ENCODE assay signal across 38 cellular contexts in genomic region chr4:72948080-72948479, GRCh38.
"Had no signal": no experiment of that assay in that cellular context is flagged by ENCODE, and none has a peak within 500 bp of the region (broad histone marks: within the 10 kb centered on the region; RNA-seq: fewer than 3 reads in every experiment).

No MANE protein-coding gene starts in this region.

- H3K9me3 ChIP-seq: adrenal gland, body of pancreas, esophagus muscularis mucosa, gastroesophageal sphincter had no signal

- H3K36me3 ChIP-seq: adrenal gland, esophagus muscularis mucosa, gastroesophageal sphincter, heart right ventricle had no signal

- H3K4me3 Mint-ChIP-seq: activated B cell treated with CpG ODN at 0.5 μM for 24 hours; activated CD8-positive, alpha-beta T cell treated with anti-CD3 and anti-CD28 coated beads for 36 hours; activated naive CD4-positive, alpha-beta T cell treated with anti-CD3 and anti-CD28 coated beads for 36 hours; activated naive CD4-positive, alpha-beta T cell treated with anti-CD3 and anti-CD28 coated beads, Interleukin-2, amount 50 U/mL, for 24 hours; activated naive CD8-positive, alpha-beta T cell treated with anti-CD3 and anti-CD28 coated beads for 36 hours; activated naive CD8-positive, alpha-beta T cell treated with anti-CD3 and anti-CD28 coated beads, Interleukin-2, amount 50 U/mL, for 24 hours; activated T-helper 1 cell treated with anti-CD3 and anti-CD28 coated beads, Interleukin-12 subunit alpha, Interleukin-12 subunit beta, Interleukin-2, Interleukin-4 antibody, amounts not matched to agents 30 ng/mL and 10 ng/mL and 1 ng/mL, durations not matched to agents 14 hours and 24 hours and 36 hours; dendritic cell treated with granulocyte-macrophage colony-stimulating factor and Interleukin-4, amounts not matched to agents 40 ng/mL and 50 ng/mL, for 4 days; endodermal cell; T-helper 17 cell; T-helper 2 cell treated with Interferon-gamma antibody and Interleukin-4, amounts not matched to agents 5 μg/mL and 100 μg/mL, for 36 hours had no signal

- H3K27me3 ChIP-seq: adrenal gland, body of pancreas, dorsolateral prefrontal cortex, esophagus muscularis mucosa, foreskin keratinocyte, gastroesophageal sphincter, heart right ventricle had no signal

- H3K4me1 Mint-ChIP-seq: activated B cell treated with CpG ODN at 0.5 μM for 24 hours, T-helper 17 cell had no signal

- DNase-seq: activated B cell treated with CpG ODN at 0.5 μM for 24 hours; activated CD4-positive, alpha-beta T cell treated with anti-CD3 and anti-CD28 coated beads for 48 hours; activated CD4-positive, alpha-beta T cell treated with anti-CD3 and anti-CD28 coated beads, Interleukin-2, amount 50 U/mL, for 1 hour; activated CD4-positive, alpha-beta T cell treated with anti-CD3 and anti-CD28 coated beads, Interleukin-2, amount 50 U/mL, for 48 hours; activated CD8-positive, alpha-beta memory T cell treated with anti-CD3 and anti-CD28 coated beads for 24 hours; activated CD8-positive, alpha-beta memory T cell treated with anti-CD3 and anti-CD28 coated beads, Interleukin-2, amount 50 U/mL, for 4 hours; activated CD8-positive, alpha-beta T cell treated with anti-CD3 and anti-CD28 coated beads for 36 hours; activated effector memory CD4-positive, alpha-beta T cell treated with anti-CD3 and anti-CD28 coated beads, Interleukin-2, amount 50 U/mL, for 16 hours; activated naive CD4-positive, alpha-beta T cell treated with anti-CD3 and anti-CD28 coated beads for 36 hours; activated naive CD8-positive, alpha-beta T cell treated with anti-CD3 and anti-CD28 coated beads for 36 hours; activated naive CD8-positive, alpha-beta T cell treated with anti-CD3 and anti-CD28 coated beads, Interleukin-2, amount 50 U/mL, for 24 hours; activated T-cell treated with anti-CD3 and anti-CD28 coated beads, Interleukin-2, amount 50 U/mL, for 1 hour; activated T-cell treated with anti-CD3 and anti-CD28 coated beads, Interleukin-2, amount 50 U/mL, for 48 hours; adrenal gland; amygdala; aorta; body of pancreas; caudate nucleus; cerebellar nuclear complex; dorsolateral prefrontal cortex; effector memory CD4-positive, alpha-beta T cell; endodermal cell; erythroblast; foreskin keratinocyte; heart right ventricle; T-helper 1 cell; T-helper 17 cell; T1000 had no signal

- H3K27me3 Mint-ChIP-seq: activated B cell treated with CpG ODN at 0.5 μM for 24 hours; dendritic cell treated with granulocyte-macrophage colony-stimulating factor and Interleukin-4, amounts not matched to agents 40 ng/mL and 50 ng/mL, for 4 days; T-helper 17 cell had no signal

- H3K9me3 Mint-ChIP-seq: endodermal cell had no signal

- H3K27ac ChIP-seq: adrenal gland, body of pancreas, coronary artery, dorsolateral prefrontal cortex, esophagus muscularis mucosa, foreskin keratinocyte, gastroesophageal sphincter, heart right ventricle, VCaP had no signal

- H3K27ac Mint-ChIP-seq: activated B cell treated with CpG ODN at 0.5 μM for 24 hours; activated CD8-positive, alpha-beta T cell treated with anti-CD3 and anti-CD28 coated beads for 36 hours; activated naive CD4-positive, alpha-beta T cell treated with anti-CD3 and anti-CD28 coated beads for 36 hours; activated naive CD4-positive, alpha-beta T cell treated with anti-CD3 and anti-CD28 coated beads, Interleukin-2, amount 50 U/mL, for 24 hours; activated naive CD8-positive, alpha-beta T cell treated with anti-CD3 and anti-CD28 coated beads for 36 hours; activated naive CD8-positive, alpha-beta T cell treated with anti-CD3 and anti-CD28 coated beads, Interleukin-2, amount 50 U/mL, for 24 hours; activated T-helper 1 cell treated with anti-CD3 and anti-CD28 coated beads, Interleukin-12 subunit alpha, Interleukin-12 subunit beta, Interleukin-2, Interleukin-4 antibody, amounts not matched to agents 30 ng/mL and 10 ng/mL and 1 ng/mL, durations not matched to agents 14 hours and 24 hours and 36 hours; activated T-helper 2 cell treated with anti-CD3 and anti-CD28 coated beads, Interferon-gamma antibody, Interleukin-2, Interleukin-4, amounts not matched to agents 10 μg/mL and 5 μg/mL and 100 μg/mL, durations not matched to agents 14 hours and 24 hours and 36 hours; dendritic cell treated with granulocyte-macrophage colony-stimulating factor and Interleukin-4, amounts not matched to agents 40 ng/mL and 50 ng/mL, for 4 days; endodermal cell; T-helper 17 cell; T-helper 2 cell treated with Interferon-gamma antibody and Interleukin-4, amounts not matched to agents 5 μg/mL and 100 μg/mL, for 36 hours had no signal

- ATAC-seq: activated CD4-positive, CD25-positive, alpha-beta regulatory T cell treated with anti-CD3 and anti-CD28 coated beads, Interleukin-2, amount 50 U/mL, for 24 hours; activated CD8-positive, alpha-beta T cell treated with anti-CD3 and anti-CD28 coated beads for 36 hours; activated naive CD8-positive, alpha-beta T cell treated with anti-CD3 and anti-CD28 coated beads, Interleukin-2, amount 50 U/mL, for 24 hours; body of pancreas; foreskin keratinocyte; gastroesophageal sphincter; heart right ventricle; T-helper 17 cell had no signal

- H3K36me3 Mint-ChIP-seq: activated naive CD4-positive, alpha-beta T cell treated with anti-CD3 and anti-CD28 coated beads, Interleukin-2, amount 50 U/mL, for 24 hours; activated naive CD8-positive, alpha-beta T cell treated with anti-CD3 and anti-CD28 coated beads for 36 hours had no signal

- H3K4me1 ChIP-seq: adrenal gland, body of pancreas, foreskin keratinocyte, gastroesophageal sphincter, heart right ventricle had no signal

- H3K4me3 ChIP-seq: adrenal gland, body of pancreas, coronary artery, dorsolateral prefrontal cortex, esophagus muscularis mucosa, gastroesophageal sphincter, heart right ventricle had no signal
